ENCODE assay signal across 15 cellular contexts in genomic region chr17:75722542-75723095, GRCh38. TPM values are rescaled to one million over a fixed set of nuclear protein-coding genes. Genes with fewer than 3 reads are reported as not detected.
DNase-seq lines count a peak whose midpoint lies in the region; ATAC-seq and TF ChIP-seq lines count a peak whose summit lies in the region.
"Had no signal": no experiment of that assay in that cellular context is flagged by ENCODE, and none has a peak within 500 bp of the region (broad histone marks: within the 10 kb centered on the region; RNA-seq: fewer than 3 reads in every experiment).

No MANE protein-coding gene starts in this region.

- no peak overlapping the region for H3K9ac ChIP-seq in parathyroid adenoma

- WGBS in heart right ventricle, 2 donors = 92 to 94% methylated on average over 9 of the region's 9 CpGs
- WGBS in right cardiac atrium = 88% methylated on average over 9 of the region's 9 CpGs

- ATAC-seq in heart right ventricle (no peak), right cardiac atrium (no peak), HG03108 (IDR thresholded peaks at IDR 0.05; ENCODE audit: unreplicated experiment) (no peak)

- DNase-seq in heart right ventricle = no peak
- no peak for DNase-seq in right cardiac atrium
- no peak for DNase-seq in epithelial cell of prostate (ENCODE audit: low read depth, low spot score)
- no peak for DNase-seq in uterus
- DNase-seq in NCI-H1092 treated with DMSO at 0.1 percent for 48 hours (lab: John Stamatoyannopoulos, UW) = no peak
- no peak for DNase-seq in DMS79 (lab: John Stamatoyannopoulos, UW)
- DNase-seq: activated CD4-positive, alpha-beta T cell treated with anti-CD3 and anti-CD28 coated beads, Interleukin-2, amount 50 U/mL, for 48 hours; midbrain; NCI-H1694; NCI-H524 treated with DMSO at 0.1 percent for 48 hours; psoas muscle; stimulated activated naive CD4-positive, alpha-beta T cell treated with Interleukin-2 at 50 U/mL for 16 hours had no signal

- H3K27me3 ChIP-seq in heart right ventricle (peaks cover 6 to 44% (median 24%) of the 10 kb centered on the region in 7 donors), right cardiac atrium (ENCODE audit: control insufficient read depth, insufficient read depth) (no peaks in the 10 kb centered on the region), parathyroid adenoma (ENCODE audit: control insufficient read depth, insufficient read depth, low read length) (no peaks in the 10 kb centered on the region), uterus (peaks cover 7 to 8% of the 10 kb centered on the region in 2 donors)

- H3K4me2 ChIP-seq in parathyroid adenoma (ENCODE audit: low read length) = no peak overlapping the region

- H3K4me1 ChIP-seq in heart right ventricle (peaks cover 0 to 26% (median 10%) of the 10 kb centered on the region in 9 donors), right cardiac atrium (ENCODE audit: control insufficient read depth, insufficient read depth, low read length) (no peaks in the 10 kb centered on the region), parathyroid adenoma (no peaks in the 10 kb centered on the region), uterus (peaks cover 0 to 10% of the 10 kb centered on the region in 2 donors)

- peak overlapping the region in 9 of 10 donors; percentile 20 to 79 (median 61) for H3K27ac ChIP-seq in heart right ventricle
- no peak overlapping the region for H3K27ac ChIP-seq in right cardiac atrium (ENCODE audit: low read length)
- peak overlapping the region; percentile 98 for H3K27ac ChIP-seq in epithelial cell of prostate
- H3K27ac ChIP-seq in parathyroid adenoma = peak overlapping the region; percentile 24
- peak overlapping the region; percentile 30 to 52 for H3K27ac ChIP-seq in uterus
- H3K27ac ChIP-seq: psoas muscle had no signal

- TF ChIP-seq CTCF in heart right ventricle (IDR thresholded peaks at IDR 0.05) (no peak), parathyroid adenoma (IDR thresholded peaks at IDR 0.05) (no peak), uterus (IDR thresholded peaks at IDR 0.05) (no peak)

- no peaks in the 10 kb centered on the region for H3K79me2 ChIP-seq in parathyroid adenoma

- no peak overlapping the region for H2AFZ ChIP-seq in parathyroid adenoma

- intact Hi-C loops in heart right ventricle (cut with DNase I) (loop anchor here in 1 of 10 donors (5.0 kb wide), 1 partner anchor 35 kb away; no protein-coding TSS in a partner anchor), right cardiac atrium (cut with DNase I) (no loop called here), uterus (cut with DNase I; ENCODE audit: low total_unique reads) (no loop called here)

- H3K4me3 ChIP-seq in heart right ventricle = peak overlapping the region in 9 of 10 donors; percentile 6 to 55 (median 53)
- no peak overlapping the region for H3K4me3 ChIP-seq in right cardiac atrium (ENCODE audit: low read length)
- H3K4me3 ChIP-seq in parathyroid adenoma (ENCODE audit: low read depth, low read length) = no peak overlapping the region
- no peak overlapping the region for H3K4me3 ChIP-seq in uterus
- H3K4me3 ChIP-seq: K562 had no signal

- H3K36me3 ChIP-seq in heart right ventricle (peaks cover 0 to 13% (median 0%) of the 10 kb centered on the region in 9 donors), parathyroid adenoma (ENCODE audit: control insufficient read depth, insufficient read depth, low read length) (no peaks in the 10 kb centered on the region), uterus (no peaks in the 10 kb centered on the region)

- no peaks in the 10 kb centered on the region for H3K9me3 ChIP-seq in heart right ventricle
- H3K9me3 ChIP-seq in right cardiac atrium (ENCODE audit: control insufficient read depth, low read length) = no peaks in the 10 kb centered on the region
- no peaks in the 10 kb centered on the region for H3K9me3 ChIP-seq in parathyroid adenoma (ENCODE audit: control insufficient read depth, low read length)
- H3K9me3 ChIP-seq in uterus = no peaks in the 10 kb centered on the region
- H3K9me3 ChIP-seq: psoas muscle had no signal

- no peak for TF ChIP-seq POLR2A in uterus (IDR thresholded peaks at IDR 0.05)

RNA-seq across cellular contexts. Expression of gene ITGB4, which starts 1.4 kb away (rescaled TPM):
- total RNA-seq in heart right ventricle = 10 to 100 TPM in 2 of 10 donors, 1 to 10 TPM in 8; 4.7 to 11.3 (median 9.0) TPM
- 10 to 100 TPM in 1 of 2 donors, 1 to 10 TPM in 1; 4.6 to 17.0 TPM for polyA plus RNA-seq in heart right ventricle
- 10 to 100 TPM; 19.9 to 29.7 (median 23.6) TPM for total RNA-seq in right cardiac atrium
- 12.7 TPM for polyA plus RNA-seq in right cardiac atrium
- total RNA-seq in uterus = 100 to 1,000 TPM in 1 of 4 donors, 10 to 100 TPM in 3; 38.0 to 100 (median 62.3) TPM

RNA-seq across cellular contexts. Expression of gene GALK1, which starts 42.4 kb away (rescaled TPM):
- 10 to 100 TPM in 6 of 10 donors, 1 to 10 TPM in 4; 5.2 to 26.4 (median 11.3) TPM for total RNA-seq in heart right ventricle
- polyA plus RNA-seq in heart right ventricle = 10 to 100 TPM; 29.2 to 44.6 TPM
- 10 to 100 TPM; 15.9 to 19.5 (median 17.3) TPM for total RNA-seq in right cardiac atrium
- polyA plus RNA-seq in right cardiac atrium = 22.6 TPM
- total RNA-seq in uterus = 10 to 100 TPM in 3 of 4 donors, not detected in 1; 19.4 to 37.1 (median 35.6) TPM

RNA-seq across cellular contexts. Expression of gene SAP30BP, which starts 55.5 kb away (rescaled TPM):
- total RNA-seq in heart right ventricle (10 to 100 TPM; 41.7 to 64.4 (median 55.8) TPM), right cardiac atrium (10 to 100 TPM; 51.0 to 66.5 (median 56.3) TPM), uterus (10 to 100 TPM; 14.1 to 87.7 (median 64.7) TPM)
- polyA plus RNA-seq in heart right ventricle (100 to 1,000 TPM in 1 of 2 donors, 10 to 100 TPM in 1; 78.4 to 115 TPM), right cardiac atrium (58.5 TPM)

RNA-seq across cellular contexts. Expression of gene RECQL5, which starts 55.7 kb away (rescaled TPM):
- total RNA-seq in heart right ventricle = 10 to 100 TPM in 8 of 10 donors, 1 to 10 TPM in 2; 9.2 to 14.4 (median 10.7) TPM
- polyA plus RNA-seq in heart right ventricle = 10 to 100 TPM in 1 of 2 donors, 1 to 10 TPM in 1; 6.3 to 32.1 TPM
- 10 to 100 TPM in 3 of 4 donors, 1 to 10 TPM in 1; 7.9 to 19.9 (median 14.8) TPM for total RNA-seq in right cardiac atrium
- polyA plus RNA-seq in right cardiac atrium = 13.5 TPM
- 10 to 100 TPM in 2 of 4 donors, 1 to 10 TPM in 1, under 1 TPM in 1; 0.59 to 22.7 (median 11.9) TPM for total RNA-seq in uterus

Comparison
In these comparisons a context has a peak if more than half of its experiments do, and no peak if none do; other contexts are left out.
1. H3K4me3 ChIP-seq: peak in heart right ventricle (9 of 10); none in right cardiac atrium (single experiment), parathyroid adenoma (single experiment) and uterus (0 of 2).